1 cellular context compared by ENCODE assay signal in the genomic region with DNA sequence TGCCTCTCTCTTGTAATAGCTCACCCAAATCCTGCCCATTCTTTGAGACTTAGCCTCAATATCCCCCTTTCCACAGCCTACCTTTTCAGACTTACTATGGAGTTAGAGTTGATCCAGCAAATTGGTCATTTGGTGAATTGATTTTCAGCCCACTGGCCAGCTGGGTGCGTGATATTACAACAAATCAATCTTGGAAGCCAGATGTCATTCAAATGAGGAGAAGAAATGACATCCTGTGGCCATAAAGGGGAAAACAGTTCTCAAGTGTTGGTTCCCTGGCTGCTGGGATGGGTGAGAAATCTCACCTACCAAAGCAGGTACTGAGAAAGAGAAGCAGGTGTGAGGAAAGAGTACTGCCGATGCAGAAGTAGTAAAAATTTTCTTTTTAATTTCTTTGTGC.
TF ChIP-seq lines count a peak whose summit lies in the region.

No MANE protein-coding gene starts in this region.

TF ChIP-seq in H1, 55 proteins besides CTCF, POLR2A, EP300 and RAD21 (continued from another document):
- TF ChIP-seq CTBP2 (IDR thresholded peaks at IDR 0.05; ENCODE audit: borderline replicate concordance, insufficient read depth, insufficient read length, low read length), result no peak
- no peak for TF ChIP-seq CBX5 (IDR thresholded peaks at IDR 0.05; ENCODE audit: low read depth, low read length)
- TF ChIP-seq SAP30 (IDR thresholded peaks at IDR 0.05; ENCODE audit: insufficient read depth, insufficient replicate concordance, low read length), result no peak
- TF ChIP-seq CBX8 (IDR thresholded peaks at IDR 0.05; ENCODE audit: borderline replicate concordance, low read depth, low read length), result no peak
- no peak for TF ChIP-seq TEAD4 (IDR thresholded peaks at IDR 0.05; ENCODE audit: low read depth, low read length)
- no peak for TF ChIP-seq SIRT6 (IDR thresholded peaks at IDR 0.05; ENCODE audit: low read length)
- no peak for TF ChIP-seq PHF8 (conservative IDR thresholded peaks at IDR 0.05; ENCODE audit: low read depth, low read length)
